In the genomic region with DNA sequence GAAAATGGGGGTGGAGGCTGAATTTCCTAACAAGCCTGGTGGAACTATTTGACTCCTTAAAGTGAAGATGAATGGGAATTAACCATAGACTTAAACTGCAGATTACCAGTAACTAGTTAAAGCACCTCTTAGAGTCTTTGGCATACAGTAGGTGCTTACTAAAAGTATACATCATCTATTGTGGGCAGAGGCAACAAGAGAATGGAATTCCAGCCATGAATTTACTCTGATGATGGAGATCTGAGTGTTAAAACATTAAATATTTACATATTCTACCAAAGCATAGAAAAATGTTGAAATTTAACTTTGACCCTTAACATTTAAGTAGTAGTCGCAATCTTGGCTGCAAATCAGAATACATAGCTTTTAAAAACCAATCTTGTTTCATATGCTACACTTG, we compare ENCODE assay signal across 19 cellular contexts. TPM values are rescaled to one million over a fixed set of nuclear protein-coding genes. Genes with fewer than 3 reads are reported as not detected.
DNase-seq lines count a peak whose midpoint lies in the region; ATAC-seq, FAIRE-seq and TF ChIP-seq lines count a peak whose summit lies in the region.
"Had no signal": no experiment of that assay in that cellular context is flagged by ENCODE, and none has a peak within 500 bp of the region (broad histone marks: within the 10 kb centered on the region; RNA-seq: fewer than 3 reads in every experiment).

No MANE protein-coding gene starts in this region.

- H2AFZ ChIP-seq in IMR-90 (replicated peaks; ENCODE audit: low read length, poor library complexity) (no peak overlapping the region), K562 (ENCODE audit: low read depth, low read length) (no peak overlapping the region)
- H2AFZ ChIP-seq: GM23338 had no signal

- no peak overlapping the region for H2BK5ac ChIP-seq in IMR-90 (ENCODE audit: low read depth, low read length, poor library complexity, severe bottlenecking)

- H4K5ac ChIP-seq in IMR-90 (ENCODE audit: low read depth, low read length): no peak overlapping the region

- FAIRE-seq in A549 (lab: Jason Lieb, UNC) (no peak), K562 (lab: Jason Lieb, UNC) (no peak)
- FAIRE-seq: GM12878 had no signal

- H3K4me2 ChIP-seq in A549 (0 out of 3 replicates have a peak overlapping the region, but pooled peaks have one; percentile 9), IMR-90 (ENCODE audit: low read depth, low read length) (peak overlapping the region; percentile 23), K562 (ENCODE audit: insufficient read depth, low read length) (no peak overlapping the region)
- H3K4me2 ChIP-seq: GM23338 had no signal

- H3K79me2 ChIP-seq in K562 (ENCODE audit: control insufficient read depth, insufficient read depth, low read length): peaks cover 50% of the 10 kb centered on the region

- H3K27me3 ChIP-seq in IMR-90 (ENCODE audit: control insufficient read depth, insufficient read depth, low read length) (no peaks in the 10 kb centered on the region), K562 (ENCODE audit: control insufficient read depth in 2 of 2, insufficient read depth in 2 of 2, low read length in 2 of 2) (no peaks in the 10 kb centered on the region)

- dilution Hi-C loops in IMR-90 (cut with HindIII; ENCODE audit: low sequenced_read_pairs, unreplicated experiment): no loop called here

- no peak overlapping the region for H2BK20ac ChIP-seq in IMR-90 (ENCODE audit: low read depth, low read length)

- POLR2A ChIA-PET in A549 (lab: Yijun Ruan, JAX) (no interaction called here), IMR-90 (lab: Charles Lee; ENCODE audit: unreplicated experiment) (no interaction called here), K562 (lab: Yijun Ruan, JAX) (interaction anchor here (0.6 kb wide), 1 partner anchor 1091 kb away, joined by 3 read pairs; no protein-coding TSS in a partner anchor), T-cell (lab: Charles Lee) (no interaction called here)

- no peak overlapping the region for H3K9ac ChIP-seq in IMR-90 (ENCODE audit: low read depth, low read length)
- H3K9ac ChIP-seq in K562 (ENCODE audit: insufficient read depth in 1 of 2, low read depth in 2 of 2, low read length in 2 of 2): no peak overlapping the region

- peak overlapping the region; percentile 22; the same call in 1 of the 2 replicates for H3K18ac ChIP-seq in IMR-90 (ENCODE audit: low read depth, low read length)

- H3K27ac Mint-ChIP-seq in memory B cell (peak overlapping the region; percentile 4), T-cell (no peak overlapping the region)
- H3K27ac Mint-ChIP-seq: GM23338, H9 had no signal

- DNase-seq in A549 (ENCODE audit: low read depth in 1 of 2, low spot score in 1 of 2) (no peak), IMR-90 (no peak), K562 (ENCODE audit: extremely low read depth in 1 of 4, low spot score in 3 of 4) (no peak), memory B cell (ENCODE audit: low spot score in 2 of 2) (no peak), NCI-H1930 (lab: John Stamatoyannopoulos, UW) (no peak), T-cell (no peak), NCI-H2227 treated with DMSO at 0.1 percent for 48 hours (lab: John Stamatoyannopoulos, UW) (no peak)
- DNase-seq: 8988T; C1 segment of cervical spinal cord; Calu3; CD4-positive, alpha-beta memory T cell; COR-L47; DMS53; DMS79 treated with DMSO at 0.1 percent for 48 hours; GDM1; H9 had no signal

- TF ChIP-seq EP300 in A549 (IDR thresholded peaks at IDR 0.05) (no peak), K562 (IDR thresholded peaks at IDR 0.05; ENCODE audit: low read length) (no peak)

- no peak overlapping the region for H2BK120ac ChIP-seq in IMR-90 (ENCODE audit: low read depth, low read length)

- TF ChIP-seq RAD21 in A549 (conservative IDR thresholded peaks at IDR 0.05 in 1 of 2, IDR thresholded peaks at IDR 0.05 in 1 of 2): no peak
- TF ChIP-seq RAD21 in IMR-90 (IDR thresholded peaks at IDR 0.05; ENCODE audit: low read length): no peak
- TF ChIP-seq RAD21 in K562 (CRISPR knock-in tag; conservative IDR thresholded peaks at IDR 0.05 in 1 of 2, IDR thresholded peaks at IDR 0.05 in 1 of 2): no peak

- no peak for TF ChIP-seq CTCF in A549 (IDR thresholded peaks at IDR 0.05)
- no peak for TF ChIP-seq CTCF in IMR-90 (conservative IDR thresholded peaks at IDR 0.05; ENCODE audit: low read depth, low read length)
- TF ChIP-seq CTCF in K562 (IDR thresholded peaks at IDR 0.05 in 2 of 3, conservative IDR thresholded peaks at IDR 0.05 in 1 of 3; ENCODE audit: insufficient read depth in 2 of 3, low read depth in 1 of 3, low read length in 3 of 3): no peak

- H3K27ac ChIP-seq in A549 (no peak overlapping the region), IMR-90 (ENCODE audit: insufficient read depth, low read length) (no peak overlapping the region), K562 (ENCODE audit: extremely low read depth, low read depth, low read length) (no peak overlapping the region)

- ATAC-seq in A549: no peak
- peak; percentile 7; the same call in 1 of the 2 replicates for ATAC-seq in IMR-90 (ENCODE audit: low read depth)
- ATAC-seq in K562: no peak
- ATAC-seq in memory B cell (ENCODE audit: low read depth): no peak
- no peak for ATAC-seq in T-cell (replicated peaks in 1 of 4)
- ATAC-seq: GM12878, GM23338, HCT116 had no signal

- peaks cover 19 to 47% of the 10 kb centered on the region in 2 experiments for H3K79me1 ChIP-seq in IMR-90 (ENCODE audit: low read depth in 1 of 2, low read length in 2 of 2)

- H3K56ac ChIP-seq in IMR-90 (ENCODE audit: extremely low read depth, insufficient read depth, low read length): no peak overlapping the region

- no peak overlapping the region for H4K8ac ChIP-seq in IMR-90 (ENCODE audit: low read depth in 2 of 2, low read length in 2 of 2)

- no peaks in the 10 kb centered on the region; the same call in 1 of the 2 replicates for H4K20me1 ChIP-seq in IMR-90 (ENCODE audit: insufficient read depth, low read length)
- no peaks in the 10 kb centered on the region for H4K20me1 ChIP-seq in K562 (replicated peaks; ENCODE audit: control insufficient read depth, insufficient read depth, low read length)

- no peaks in the 10 kb centered on the region for H3K27me3 Mint-ChIP-seq in memory B cell
- no peaks in the 10 kb centered on the region for H3K27me3 Mint-ChIP-seq in T-cell
- H3K27me3 Mint-ChIP-seq: CD4-positive, alpha-beta memory T cell had no signal

- H3K4me1 ChIP-seq in A549: peaks cover 20% of the 10 kb centered on the region; the same call in 2 of the 3 replicates
- H3K4me1 ChIP-seq in IMR-90 (ENCODE audit: control insufficient read depth, insufficient read depth, low read length): peaks cover 4% of the 10 kb centered on the region
- H3K4me1 ChIP-seq in K562 (replicated peaks in 1 of 2; ENCODE audit: control insufficient read depth in 2 of 2, insufficient read depth in 2 of 2, low read length in 2 of 2): peaks cover 2 to 3% of the 10 kb centered on the region in 2 experiments; a peak in 2 of 5 replicates

- H3K9me3 ChIP-seq in A549 (no peaks in the 10 kb centered on the region), IMR-90 (ENCODE audit: control insufficient read depth, insufficient read depth, low read length) (no peaks in the 10 kb centered on the region), K562 (replicated peaks; ENCODE audit: control insufficient read depth, insufficient read depth, low read depth, low read length) (no peaks in the 10 kb centered on the region)

- no peaks in the 10 kb centered on the region for H3K9me3 Mint-ChIP-seq in memory B cell
- no peaks in the 10 kb centered on the region for H3K9me3 Mint-ChIP-seq in T-cell
- H3K9me3 Mint-ChIP-seq: CD4-positive, alpha-beta memory T cell; GM23338; H9 had no signal

- H3K9me1 ChIP-seq in IMR-90 (ENCODE audit: insufficient read depth, low read length) (0 out of 2 replicates have a peak, but pooled peaks cover 5% of the 10 kb centered on the region), K562 (ENCODE audit: control insufficient read depth, insufficient read depth, low read length) (no peaks in the 10 kb centered on the region)

- H2AK9ac ChIP-seq in IMR-90 (replicated peaks; ENCODE audit: low read depth, low read length, poor library complexity): no peak overlapping the region

- peaks cover 2% of the 10 kb centered on the region for H3K36me3 Mint-ChIP-seq in memory B cell
- H3K36me3 Mint-ChIP-seq in T-cell: no peaks in the 10 kb centered on the region

- no peak overlapping the region for H2AK5ac ChIP-seq in IMR-90 (ENCODE audit: low read depth, low read length)

- peak overlapping the region; percentile 29; the same call in 1 of the 2 replicates for H3K23ac ChIP-seq in IMR-90 (ENCODE audit: low read depth, low read length)

- no peak overlapping the region for H3K4ac ChIP-seq in IMR-90 (ENCODE audit: low read depth, low read length)

- TF ChIP-seq POLR2A in A549 (IDR thresholded peaks at IDR 0.05; ENCODE audit: low read length): no peak
- TF ChIP-seq POLR2A in IMR-90 (IDR thresholded peaks at IDR 0.05; ENCODE audit: low read depth, low read length): no peak
- TF ChIP-seq POLR2A in K562 (conservative IDR thresholded peaks at IDR 0.05): no peak

- H4K91ac ChIP-seq in IMR-90 (ENCODE audit: insufficient read depth, low read depth, low read length): no peak overlapping the region

- BruUV-seq in IMR-90 (replicated peaks; lab: Mats Ljungman, UMichigan) (no TSS peak), K562 (replicated peaks; lab: Mats Ljungman, UMichigan) (no TSS peak)

- H3K36me3 ChIP-seq in IMR-90 (ENCODE audit: control insufficient read depth, insufficient read depth, low read length) (peaks cover 1% of the 10 kb centered on the region; the same call in 1 of the 2 replicates), K562 (ENCODE audit: control insufficient read depth, insufficient read depth, low read length) (peaks cover 40% of the 10 kb centered on the region)

- H2BK15ac ChIP-seq in IMR-90 (ENCODE audit: low read depth, low read length): no peak overlapping the region

- H3K4me3 ChIP-seq in A549 (no peak overlapping the region), IMR-90 (ENCODE audit: insufficient read depth, low read depth, low read length) (no peak overlapping the region), K562 (no peak overlapping the region)
- H3K4me3 ChIP-seq: GM12878, GM23338 had no signal

- H3K4me3 Mint-ChIP-seq in memory B cell (no peak overlapping the region), T-cell (no peak overlapping the region)
- H3K4me3 Mint-ChIP-seq: CD4-positive, alpha-beta memory T cell; GM23338; H9 had no signal

- intact Hi-C loops in IMR-90 (cut with micrococcal nuclease) (no loop called here), K562 (cut with micrococcal nuclease) (no loop called here)

- H3K4me1 Mint-ChIP-seq in memory B cell: peaks cover 24% of the 10 kb centered on the region
- H3K4me1 Mint-ChIP-seq in T-cell: peaks cover 55 to 69% (median 60%) of the 10 kb centered on the region in 3 donors

- H3K14ac ChIP-seq in IMR-90 (replicated peaks; ENCODE audit: low read depth, low read length): no peak overlapping the region

- CTCF ChIA-PET in A549 (lab: Yijun Ruan, JAX) (no interaction called here), IMR-90 (lab: Yijun Ruan, JAX) (no interaction called here), K562 (lab: Yijun Ruan, JAX; ENCODE audit: low intra/inter-chr PET ratio) (no interaction called here), T-cell (lab: Charles Lee) (no interaction called here)

- in situ Hi-C loops in IMR-90 (cut with MboI; ENCODE audit: low sequenced_read_pairs): no loop called here
- in situ Hi-C loops in K562 (cut with MboI): no loop called here

- WGBS in A549 (ENCODE audit: missing lambda C conversion rate): 23% methylated on average over 1 of the region's 1 CpG
- no CpG with 5 or more reads among the region's 1 CpG for WGBS in IMR-90 (ENCODE audit: extremely low coverage in 2 of 2, insufficient read length in 1 of 2), 2 experiments
- 73% methylated on average over 1 of the region's 1 CpG for WGBS in K562 (ENCODE audit: insufficient coverage, low coverage, missing lambda C conversion rate)

RNA-seq across cellular contexts. Expression of gene UBA5, which starts 5.1 kb away (rescaled TPM):
- polyA plus RNA-seq in A549 (2011; rRNA removed) (46.4 and 49.1 TPM in 2 replicates), A549 (2017; fragmentation: RNase III; extraction: RNeasy Plus Mini Kit Qiagen cat#74134 plus additional on column Dnase treatment) (41.0 to 44.4 TPM (median 41.8 TPM) in 3 replicates), IMR-90 (2012; rRNA removed) (30.4 and 43.1 TPM in 2 replicates), K562 (2011; rRNA removed) (41.4 and 53.9 TPM in 2 replicates), K562 (2014; fragmentation: Illumina TruSeq; extraction: Trizol) (28.0 and 29.4 TPM in 2 replicates), K562 (2014; fragmentation: Nextera tagmentation; extraction: Ambion mirVana) (1 to 10 TPM; 8.1 TPM), K562 (2014; rRNA removed) (60.5 and 78.6 TPM in 2 replicates)
- polyA plus RNA-seq in A549 (2012; cell fraction: cytosol; rRNA removed): 26.1 and 28.6 TPM in 2 replicates
- 19.4 and 22.3 TPM in 2 replicates for polyA plus RNA-seq in A549 (2012; cell fraction: nucleus; rRNA removed)
- polyA minus RNA-seq in A549 (2011; rRNA and poly(A)+ RNA removed): 19.9 and 22.7 TPM in 2 replicates
- total RNA-seq in IMR-90 (2012; rRNA removed) (20.3 and 38.6 TPM in 2 replicates), K562 (2014; rRNA removed) (71.1 and 81.2 TPM in 2 replicates), K562 (2014; rRNA removed; fragmentation: Illumina TruSeq; extraction: Trizol) (27.6 and 32.8 TPM in 2 replicates), K562 (2015; rRNA removed; fragmentation: Illumina TruSeq; extraction: Trizol) (28.9 and 29.1 TPM in 2 replicates), K562 (2021) (32.1 and 36.6 TPM in 2 replicates), T-cell (10 to 100 TPM; 24.7 to 42.2 (median 27.7) TPM)
- 43.2 and 60.2 TPM in 2 replicates for polyA plus RNA-seq in IMR-90 (2012; cell fraction: cytosol; rRNA removed)
- 37.7 and 52.9 TPM in 2 replicates for polyA plus RNA-seq in IMR-90 (2012; cell fraction: nucleus; rRNA removed; ENCODE audit: low replicate concordance)
- 21.8 and 67.7 TPM in 2 replicates for total RNA-seq in K562 (2011; cell fraction: chromatin; rRNA removed; ENCODE audit: low replicate concordance)
- total RNA-seq in K562 (2011; cell fraction: nucleolus; rRNA removed): 11.7 and 16.6 TPM in 2 replicates
- 29.8 and 40.5 TPM in 2 replicates for total RNA-seq in K562 (2011; cell fraction: nucleoplasm; rRNA removed)
- polyA plus RNA-seq in K562 (2011; cell fraction: cytosol; rRNA removed): 14.2 and 20.0 TPM in 2 replicates
- polyA plus RNA-seq in K562 (2011; cell fraction: nucleus; rRNA removed): 37.1 and 41.1 TPM in 2 replicates
- 36.1 and 37.5 TPM in 2 replicates for polyA plus RNA-seq in K562 (2012)
- 38.3 and 44.4 TPM in 2 replicates for polyA minus RNA-seq in K562 (2011; rRNA and poly(A)+ RNA removed)
- 35.2 and 35.5 TPM in 2 replicates for polyA minus RNA-seq in K562 (2011; cell fraction: cytosol; rRNA and poly(A)+ RNA removed)
- polyA minus RNA-seq in K562 (2011; cell fraction: nucleus; rRNA and poly(A)+ RNA removed): 60.2 and 81.1 TPM in 2 replicates

RNA-seq across cellular contexts. Expression of gene ACAD11, which starts 5.6 kb away (rescaled TPM):
- polyA plus RNA-seq in A549 (2011; rRNA removed): 19.2 and 22.8 TPM in 2 replicates
- 3.3 and 4.0 TPM in 2 replicates for polyA plus RNA-seq in A549 (2012; cell fraction: cytosol; rRNA removed)
- polyA plus RNA-seq in A549 (2012; cell fraction: nucleus; rRNA removed): 9.2 and 11.6 TPM in 2 replicates
- polyA plus RNA-seq in A549 (2017; fragmentation: RNase III; extraction: RNeasy Plus Mini Kit Qiagen cat#74134 plus additional on column Dnase treatment): 10.3 to 11.5 TPM (median 10.8 TPM) in 3 replicates
- 6.8 and 11.8 TPM in 2 replicates for polyA minus RNA-seq in A549 (2011; rRNA and poly(A)+ RNA removed)
- total RNA-seq in IMR-90 (2012; rRNA removed): 18.8 and 27.8 TPM in 2 replicates
- 12.8 and 16.0 TPM in 2 replicates for polyA plus RNA-seq in IMR-90 (2012; rRNA removed)
- 2.4 and 3.2 TPM in 2 replicates for polyA plus RNA-seq in IMR-90 (2012; cell fraction: cytosol; rRNA removed)
- polyA plus RNA-seq in IMR-90 (2012; cell fraction: nucleus; rRNA removed; ENCODE audit: low replicate concordance): 55.6 and 142 TPM in 2 replicates
- total RNA-seq in K562 (2011; cell fraction: chromatin; rRNA removed; ENCODE audit: low replicate concordance): 18.5 and 26.7 TPM in 2 replicates
- 9.3 and 9.8 TPM in 2 replicates for total RNA-seq in K562 (2011; cell fraction: nucleolus; rRNA removed)
- 11.5 and 14.9 TPM in 2 replicates for total RNA-seq in K562 (2011; cell fraction: nucleoplasm; rRNA removed)
- total RNA-seq in K562 (2014; rRNA removed): 4.0 and 6.0 TPM in 2 replicates
- 3.5 and 4.2 TPM in 2 replicates for total RNA-seq in K562 (2014; rRNA removed; fragmentation: Illumina TruSeq; extraction: Trizol)
- total RNA-seq in K562 (2015; rRNA removed; fragmentation: Illumina TruSeq; extraction: Trizol): 3.8 and 4.3 TPM in 2 replicates
- 3.4 and 3.7 TPM in 2 replicates for total RNA-seq in K562 (2021)
- polyA plus RNA-seq in K562 (2011; rRNA removed): 8.4 and 8.7 TPM in 2 replicates
- polyA plus RNA-seq in K562 (2011; cell fraction: cytosol; rRNA removed): 1.3 and 2.6 TPM in 2 replicates
- polyA plus RNA-seq in K562 (2011; cell fraction: nucleus; rRNA removed): 17.3 and 20.0 TPM in 2 replicates
- 3.3 and 7.8 TPM in 2 replicates for polyA plus RNA-seq in K562 (2012)
- polyA plus RNA-seq in K562 (2014; fragmentation: Illumina TruSeq; extraction: Trizol): 3.6 and 5.0 TPM in 2 replicates
- 1 to 10 TPM; 1.3 to 2.1 TPM for polyA plus RNA-seq in K562 (2014; fragmentation: Nextera tagmentation; extraction: Ambion mirVana)
- 6.3 and 7.4 TPM in 2 replicates for polyA plus RNA-seq in K562 (2014; rRNA removed)
- 8.2 and 15.5 TPM in 2 replicates for polyA minus RNA-seq in K562 (2011; rRNA and poly(A)+ RNA removed)
- polyA minus RNA-seq in K562 (2011; cell fraction: cytosol; rRNA and poly(A)+ RNA removed): 1.7 and 2.0 TPM in 2 replicates
- 13.1 and 17.4 TPM in 2 replicates for polyA minus RNA-seq in K562 (2011; cell fraction: nucleus; rRNA and poly(A)+ RNA removed)
- total RNA-seq in T-cell: 10 to 100 TPM; 25.1 to 35.2 (median 32.2) TPM

RNA-seq across cellular contexts. Expression of gene NPHP3, which starts 57.0 kb away (rescaled TPM):
- 15.8 and 18.6 TPM in 2 replicates for polyA plus RNA-seq in A549 (2011; rRNA removed)
- polyA plus RNA-seq in A549 (2012; cell fraction: cytosol; rRNA removed): 4.4 and 5.6 TPM in 2 replicates
- polyA plus RNA-seq in A549 (2012; cell fraction: nucleus; rRNA removed): 7.7 and 11.6 TPM in 2 replicates
- 6.5 to 7.6 TPM (median 7.1 TPM) in 3 replicates for polyA plus RNA-seq in A549 (2017; fragmentation: RNase III; extraction: RNeasy Plus Mini Kit Qiagen cat#74134 plus additional on column Dnase treatment)
- polyA minus RNA-seq in A549 (2011; rRNA and poly(A)+ RNA removed): 8.6 and 9.9 TPM in 2 replicates
- 21.3 and 26.9 TPM in 2 replicates for total RNA-seq in IMR-90 (2012; rRNA removed)
- polyA plus RNA-seq in IMR-90 (2012; rRNA removed): 16.4 and 19.9 TPM in 2 replicates
- 5.8 and 9.3 TPM in 2 replicates for polyA plus RNA-seq in IMR-90 (2012; cell fraction: cytosol; rRNA removed)
- polyA plus RNA-seq in IMR-90 (2012; cell fraction: nucleus; rRNA removed; ENCODE audit: low replicate concordance): 37.6 and 55.7 TPM in 2 replicates
- 20.1 and 59.2 TPM in 2 replicates for total RNA-seq in K562 (2011; cell fraction: chromatin; rRNA removed; ENCODE audit: low replicate concordance)
- total RNA-seq in K562 (2011; cell fraction: nucleolus; rRNA removed): 8.8 and 15.5 TPM in 2 replicates
- 18.0 and 23.5 TPM in 2 replicates for total RNA-seq in K562 (2011; cell fraction: nucleoplasm; rRNA removed)
- total RNA-seq in K562 (2014; rRNA removed): 3.5 and 8.2 TPM in 2 replicates
- total RNA-seq in K562 (2014; rRNA removed; fragmentation: Illumina TruSeq; extraction: Trizol): 7.4 and 9.0 TPM in 2 replicates
- total RNA-seq in K562 (2015; rRNA removed; fragmentation: Illumina TruSeq; extraction: Trizol): 5.7 and 7.0 TPM in 2 replicates
- 5.3 and 6.4 TPM in 2 replicates for total RNA-seq in K562 (2021)
- polyA plus RNA-seq in K562 (2011; rRNA removed): 13.2 and 13.5 TPM in 2 replicates
- 3.0 and 7.4 TPM in 2 replicates for polyA plus RNA-seq in K562 (2011; cell fraction: cytosol; rRNA removed)
- 17.3 and 18.0 TPM in 2 replicates for polyA plus RNA-seq in K562 (2011; cell fraction: nucleus; rRNA removed)
- polyA plus RNA-seq in K562 (2012): 3.7 and 7.0 TPM in 2 replicates
- polyA plus RNA-seq in K562 (2014; fragmentation: Illumina TruSeq; extraction: Trizol): 5.8 and 6.0 TPM in 2 replicates
- 1 to 10 TPM in 1 of 2 experiments, under 1 TPM in 1; 0.62 to 1.8 TPM for polyA plus RNA-seq in K562 (2014; fragmentation: Nextera tagmentation; extraction: Ambion mirVana)
- polyA plus RNA-seq in K562 (2014; rRNA removed): 7.6 and 9.6 TPM in 2 replicates
- 15.3 and 17.7 TPM in 2 replicates for polyA minus RNA-seq in K562 (2011; rRNA and poly(A)+ RNA removed)
- polyA minus RNA-seq in K562 (2011; cell fraction: cytosol; rRNA and poly(A)+ RNA removed): 2.3 and 5.8 TPM in 2 replicates
- polyA minus RNA-seq in K562 (2011; cell fraction: nucleus; rRNA and poly(A)+ RNA removed): 13.2 and 18.3 TPM in 2 replicates
- total RNA-seq in T-cell: 10 to 100 TPM; 28.2 to 60.8 (median 52.1) TPM
